In the genomic region with DNA sequence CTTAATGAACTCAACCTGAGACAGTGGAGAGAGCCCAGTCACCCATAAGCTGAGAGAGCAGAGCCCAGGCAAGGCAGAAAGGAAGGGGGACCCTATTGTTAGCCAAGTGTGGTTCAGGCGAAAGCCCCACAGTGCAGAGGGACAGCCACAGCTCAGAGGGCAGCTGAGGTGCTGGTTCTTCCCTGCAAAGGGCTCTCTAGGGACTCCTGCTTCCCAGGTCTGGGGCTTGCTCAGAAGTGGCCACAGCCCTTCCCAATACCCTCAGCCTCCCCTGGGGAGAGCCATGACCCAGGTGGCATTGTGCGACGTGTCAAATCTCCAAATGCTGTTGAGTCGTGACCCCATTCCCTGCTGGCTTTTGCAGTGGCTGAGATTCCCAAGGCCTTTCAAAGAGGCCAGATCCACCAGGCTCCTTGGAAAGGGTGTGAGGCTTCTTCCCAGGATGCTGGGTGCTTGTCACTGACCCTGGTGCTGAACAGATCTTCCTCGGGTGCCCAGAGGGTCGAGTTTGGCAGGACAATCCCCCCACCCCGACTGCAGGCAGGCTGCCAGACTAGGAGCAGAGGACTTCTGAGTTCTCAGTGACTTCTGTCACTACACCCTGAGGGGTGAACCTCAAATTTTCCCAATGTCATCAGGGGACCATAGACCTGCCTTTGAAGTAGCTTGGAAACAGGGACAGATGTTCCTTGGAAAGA, we compare ENCODE assay signal across 3 cellular contexts.
TF ChIP-seq lines count a peak whose summit lies in the region.

No MANE protein-coding gene starts in this region.

TF ChIP-seq in GM12891, 5 proteins besides CTCF, POLR2A, EP300 and RAD21:
- TF ChIP-seq SPI1 (IDR thresholded peaks at IDR 0.05; ENCODE audit: low read depth, low read length) (no peak), TAF1 (IDR thresholded peaks at IDR 0.05; ENCODE audit: low read depth, low read length) (no peak), PAX5 (IDR thresholded peaks at IDR 0.05; ENCODE audit: insufficient read depth, low read length, severe bottlenecking) (no peak), POLR2AphosphoS5 (IDR thresholded peaks at IDR 0.05; ENCODE audit: low read depth, low read length) (no peak), POU2F2 (IDR thresholded peaks at IDR 0.05; ENCODE audit: low read depth, low read length) (no peak)

TF ChIP-seq in PFSK-1, 5 proteins besides CTCF, POLR2A, EP300 and RAD21:
- TF ChIP-seq POLR2AphosphoS5 (IDR thresholded peaks at IDR 0.05; ENCODE audit: low read depth, low read length) (no peak), REST (IDR thresholded peaks at IDR 0.05; ENCODE audit: insufficient read depth in 1 of 2, low read depth in 2 of 2, low read length in 2 of 2) (peak; percentile 40 to 80; a peak in 2 of 4 replicates), SIN3A (IDR thresholded peaks at IDR 0.05; ENCODE audit: borderline replicate concordance, insufficient read depth, low read length) (no peak), TAF1 (IDR thresholded peaks at IDR 0.05; ENCODE audit: borderline replicate concordance, insufficient read depth, low read length) (no peak)

TF ChIP-seq in HepG2, 621 proteins besides CTCF, POLR2A, EP300 and RAD21:
- TF ChIP-seq HOXD1 (CRISPR knock-in tag; IDR thresholded peaks at IDR 0.05): no peak
- no peak for TF ChIP-seq ZFP1 (CRISPR knock-in tag; IDR thresholded peaks at IDR 0.05)
- TF ChIP-seq REST (IDR thresholded peaks at IDR 0.05; ENCODE audit: borderline replicate concordance in 1 of 2, low read depth in 1 of 2, low read length in 2 of 2): peak; percentile 12 to 73
- TF ChIP-seq ARID3A (IDR thresholded peaks at IDR 0.05; ENCODE audit: low read depth, low read length): no peak
- no peak for TF ChIP-seq PHF8 (CRISPR knock-in tag; IDR thresholded peaks at IDR 0.05)
